Comparison of ENCODE assay signal across 20 cellular contexts in genomic region chr7:108167460-108167859, GRCh38. TPM values are rescaled to one million over a fixed set of nuclear protein-coding genes. Genes with fewer than 3 reads are reported as not detected.
DNase-seq lines count a peak whose midpoint lies in the region; ATAC-seq, FAIRE-seq and TF ChIP-seq lines count a peak whose summit lies in the region.
"Had no signal": no experiment of that assay in that cellular context is flagged by ENCODE, and none has a peak within 500 bp of the region (broad histone marks: within the 10 kb centered on the region; RNA-seq: fewer than 3 reads in every experiment).

No MANE protein-coding gene starts in this region.

- H3K4me1 Mint-ChIP-seq in naive thymus-derived CD8-positive, alpha-beta T cell, result peaks cover 0 to 3% (median under 1%) of the 10 kb centered on the region in 4 donors
- H3K4me1 Mint-ChIP-seq: stimulated activated naive B cell treated with anti-CD40 and anti-IgM and Interleukin-4, amounts not matched to agents 10 μg/mL and 1 μg/mL and 100 μg/mL, for 72 hours had no signal

- no peak overlapping the region for H3K14ac ChIP-seq in trophoblast cell (ENCODE audit: low read length)

- H3K27ac Mint-ChIP-seq in naive thymus-derived CD8-positive, alpha-beta T cell, result no peak overlapping the region
- H3K27ac Mint-ChIP-seq: stimulated activated naive B cell treated with anti-CD40 and anti-IgM and Interleukin-4, amounts not matched to agents 10 μg/mL and 1 μg/mL and 100 μg/mL, for 72 hours; T-helper 2 cell treated with Interferon-gamma antibody and Interleukin-4, amounts not matched to agents 5 μg/mL and 100 μg/mL, for 36 hours had no signal

- no peak overlapping the region for H4K91ac ChIP-seq in trophoblast cell (ENCODE audit: low read depth, low read length)

- H3K9me3 ChIP-seq in left ventricle myocardium inferior (replicated peaks) (no peaks in the 10 kb centered on the region), heart right ventricle (no peaks in the 10 kb centered on the region), trophoblast cell (ENCODE audit: insufficient read depth, low read depth, low read length) (no peaks in the 10 kb centered on the region)
- H3K9me3 ChIP-seq: neutrophil had no signal

- H2BK12ac ChIP-seq in trophoblast cell (ENCODE audit: low read length), result no peak overlapping the region

- H3K36me3 Mint-ChIP-seq in naive thymus-derived CD8-positive, alpha-beta T cell, result no peaks in the 10 kb centered on the region
- H3K36me3 Mint-ChIP-seq: stimulated activated naive B cell treated with anti-CD40 and anti-IgM and Interleukin-4, amounts not matched to agents 10 μg/mL and 1 μg/mL and 100 μg/mL, for 72 hours had no signal

- H2BK120ac ChIP-seq in trophoblast cell (ENCODE audit: insufficient read depth, low read length, poor library complexity), result no peak overlapping the region

- 66 to 73% methylated on average over 7 of the region's 7 CpGs for WGBS in heart right ventricle, 2 donors
- WGBS in trophoblast cell (ENCODE audit: extremely low coverage, insufficient coverage, insufficient read length), result no CpG with 5 or more reads among the region's 7 CpGs

- no peak overlapping the region for H3K27ac ChIP-seq in left ventricle myocardium inferior (replicated peaks)
- H3K27ac ChIP-seq in heart right ventricle, result no peak overlapping the region
- no peak overlapping the region for H3K27ac ChIP-seq in trophoblast cell (ENCODE audit: low read depth, low read length)
- H3K27ac ChIP-seq: HL-60, neutrophil had no signal

- POLR2A ChIA-PET in naive thymus-derived CD8-positive, alpha-beta T cell (lab: Charles Lee), result no interaction called here

- no peak overlapping the region for H2BK5ac ChIP-seq in trophoblast cell (ENCODE audit: low read depth, low read length, poor library complexity)

- no peak overlapping the region for H3K23ac ChIP-seq in trophoblast cell (ENCODE audit: low read length)

- H4K12ac ChIP-seq in trophoblast cell (ENCODE audit: low read depth, low read length), result no peak overlapping the region

- no peak for DNase-seq in left ventricle myocardium inferior
- no peak for DNase-seq in heart right ventricle
- peak; percentile 15 for DNase-seq in hepatic stellate cell (ENCODE audit: low spot score)
- DNase-seq in urothelium cell line (ENCODE audit: low spot score), result peak; percentile 26
- no peak for DNase-seq in naive thymus-derived CD8-positive, alpha-beta T cell
- no peak for DNase-seq in trophoblast cell
- DNase-seq: activated CD4-positive, alpha-beta T cell treated with anti-CD3 and anti-CD28 coated beads for 48 hours; activated T-cell treated with anti-CD3 and anti-CD28 coated beads, Interleukin-2, amount 50 U/mL, for 4 hours; amniotic stem cell; dermis blood vessel endothelial cell; Kasumi-1; mesendoderm; NCI-H187; NCI-H748 treated with DMSO at 0.1 percent for 48 hours; stimulated activated naive B cell treated with anti-CD40 and anti-IgM and Interleukin-4, amounts not matched to agents 10 μg/mL and 1 μg/mL and 100 μg/mL, for 72 hours had no signal

- ATAC-seq in heart right ventricle, result no peak
- ATAC-seq in GM18870 (IDR thresholded peaks at IDR 0.05; ENCODE audit: unreplicated experiment), result no peak
- no peak for ATAC-seq in naive thymus-derived CD8-positive, alpha-beta T cell
- ATAC-seq: activated T-cell treated with anti-CD3 and anti-CD28 coated beads, Interleukin-2, amount 50 U/mL, for 4 hours; stimulated activated naive B cell treated with anti-CD40 and anti-IgM and Interleukin-4, amounts not matched to agents 10 μg/mL and 1 μg/mL and 100 μg/mL, for 72 hours had no signal

- H3K27me3 ChIP-seq in left ventricle myocardium inferior (ENCODE audit: low read depth) (no peaks in the 10 kb centered on the region), heart right ventricle (peaks cover 0 to 6% (median 0%) of the 10 kb centered on the region in 7 donors), trophoblast cell (ENCODE audit: insufficient read depth, low read length) (no peaks in the 10 kb centered on the region)

- H3K18ac ChIP-seq in trophoblast cell (ENCODE audit: low read length), result no peak overlapping the region

- H3K4me1 ChIP-seq in left ventricle myocardium inferior (peaks cover 7% of the 10 kb centered on the region), heart right ventricle (no peaks in the 10 kb centered on the region), trophoblast cell (ENCODE audit: control insufficient read depth in 1 of 2, insufficient read depth in 2 of 2, low read length in 2 of 2) (no peaks in the 10 kb centered on the region)

- no peak overlapping the region for H3K4ac ChIP-seq in trophoblast cell (ENCODE audit: low read depth, low read length)

- H3K79me2 ChIP-seq in trophoblast cell (ENCODE audit: control insufficient read depth, insufficient read depth, low read length, poor library complexity), result no peaks in the 10 kb centered on the region

- H2AK5ac ChIP-seq in trophoblast cell (ENCODE audit: low read length), result no peak overlapping the region

- H2AFZ ChIP-seq in trophoblast cell (ENCODE audit: insufficient read depth, low read length, poor library complexity), result no peak overlapping the region

- H4K8ac ChIP-seq in trophoblast cell (ENCODE audit: low read depth, low read length), result no peak overlapping the region

- no peak for FAIRE-seq in urothelium cell line (lab: Jason Lieb, UNC)

- no peak overlapping the region for H3K4me3 Mint-ChIP-seq in naive thymus-derived CD8-positive, alpha-beta T cell
- H3K4me3 Mint-ChIP-seq: activated T-cell treated with anti-CD3 and anti-CD28 coated beads, Interleukin-2, amount 50 U/mL, for 4 hours; stimulated activated naive B cell treated with anti-CD40 and anti-IgM and Interleukin-4, amounts not matched to agents 10 μg/mL and 1 μg/mL and 100 μg/mL, for 72 hours; T-helper 2 cell treated with Interferon-gamma antibody and Interleukin-4, amounts not matched to agents 5 μg/mL and 100 μg/mL, for 36 hours had no signal

- no peaks in the 10 kb centered on the region for H3K27me3 Mint-ChIP-seq in naive thymus-derived CD8-positive, alpha-beta T cell

- H3K36me3 ChIP-seq in left ventricle myocardium inferior (no peaks in the 10 kb centered on the region), heart right ventricle (no peaks in the 10 kb centered on the region), trophoblast cell (ENCODE audit: control insufficient read depth in 1 of 2, insufficient read depth in 2 of 2, low read length in 2 of 2) (no peaks in the 10 kb centered on the region)
- H3K36me3 ChIP-seq: neutrophil had no signal

- intact Hi-C loops in left ventricle myocardium inferior (cut with micrococcal nuclease), result no loop called here
- intact Hi-C loops in heart right ventricle (cut with DNase I), result no loop called here

- H3K9ac ChIP-seq in trophoblast cell (ENCODE audit: low read length), result no peak overlapping the region

- no peaks in the 10 kb centered on the region for H3K79me1 ChIP-seq in trophoblast cell (ENCODE audit: low read length)

- H3K9me3 Mint-ChIP-seq in naive thymus-derived CD8-positive, alpha-beta T cell, result peaks cover 0 to 12% (median 0%) of the 10 kb centered on the region in 9 donors
- H3K9me3 Mint-ChIP-seq: activated T-cell treated with anti-CD3 and anti-CD28 coated beads, Interleukin-2, amount 50 U/mL, for 4 hours; T-helper 2 cell treated with Interferon-gamma antibody and Interleukin-4, amounts not matched to agents 5 μg/mL and 100 μg/mL, for 36 hours had no signal

- no peak overlapping the region for H3K4me2 ChIP-seq in trophoblast cell (ENCODE audit: low read length)

- H3K4me3 ChIP-seq in left ventricle myocardium inferior, result peak overlapping the region; percentile 10
- H3K4me3 ChIP-seq in heart right ventricle, result no peak overlapping the region
- H3K4me3 ChIP-seq in WI38 (ENCODE audit: low read depth, low read length), result peak overlapping the region; percentile 51
- H3K4me3 ChIP-seq in trophoblast cell (ENCODE audit: low read depth, low read length), result no peak overlapping the region

- TF ChIP-seq CTCF in left ventricle myocardium inferior (IDR thresholded peaks at IDR 0.05; ENCODE audit: borderline replicate concordance) (no peak), heart right ventricle (IDR thresholded peaks at IDR 0.05) (no peak), WI38 (IDR thresholded peaks at IDR 0.05; ENCODE audit: low read depth, low read length) (no peak)

RNA-seq across cellular contexts. Expression of gene LAMB4, which starts 37.3 kb away (rescaled TPM):
- total RNA-seq in left ventricle myocardium inferior (0.33 TPM), heart right ventricle (under 1 TPM in 8 of 10 donors, not detected in 2; 0.15 to 0.69 (median 0.25) TPM)
- polyA plus RNA-seq in heart right ventricle, result under 1 TPM in 1 of 2 donors, not detected in 1; 0.38 TPM
- total RNA-seq in naive thymus-derived CD8-positive, alpha-beta T cell, result 1 to 10 TPM in 1 of 2 experiments, under 1 TPM in 1; 0.27 to 1.4 TPM
- polyA plus RNA-seq in naive thymus-derived CD8-positive, alpha-beta T cell, result not detected
- 0.56 and 0.85 TPM in 2 replicates for polyA plus RNA-seq in trophoblast cell (2013)
- total RNA-seq: activated T-cell treated with anti-CD3 and anti-CD28 coated beads, Interleukin-2, amount 50 U/mL, for 4 hours had no signal

Comparison
In these comparisons a context has a peak if more than half of its experiments do, and no peak if none do; other contexts are left out.
1. H3K4me3 ChIP-seq: peak in left ventricle myocardium inferior (single experiment) and WI38 (single experiment); none in heart right ventricle (0 of 10) and trophoblast cell (single experiment).
2. DNase-seq: peak in hepatic stellate cell (single experiment) and urothelium cell line (single experiment); none in left ventricle myocardium inferior (single experiment), heart right ventricle (0 of 2), naive thymus-derived CD8-positive, alpha-beta T cell (0 of 10) and trophoblast cell (0 of 2).